ENCODE assay signal across 13 cellular contexts in the genomic region with DNA sequence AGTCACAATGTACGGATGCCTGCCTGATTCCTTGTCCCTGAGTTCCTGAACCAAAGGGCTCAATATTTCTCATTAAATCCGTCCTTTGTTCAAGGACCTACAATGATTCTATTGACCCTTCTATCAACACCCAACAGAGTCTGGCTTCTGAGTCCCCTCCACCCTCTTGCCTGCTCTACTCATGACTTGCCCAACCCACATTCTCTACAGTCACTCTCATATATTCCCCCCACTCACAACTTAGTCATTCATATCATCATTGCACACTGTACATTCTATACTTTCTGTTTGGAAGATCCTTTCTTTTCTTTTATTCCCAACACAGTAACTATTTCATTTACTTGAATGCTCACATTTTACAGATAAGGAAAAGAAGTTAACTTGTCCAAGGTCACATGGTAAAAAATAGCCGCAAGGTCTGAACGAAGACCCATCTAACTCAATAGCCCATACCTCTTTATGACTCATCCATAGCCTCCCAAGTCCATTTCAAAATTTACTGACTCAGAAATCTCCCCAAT. TPM values are rescaled to one million over a fixed set of nuclear protein-coding genes. Genes with fewer than 3 reads are reported as not detected.
DNase-seq lines count a peak whose midpoint lies in the region; ATAC-seq, FAIRE-seq and TF ChIP-seq lines count a peak whose summit lies in the region.
"Had no signal": no experiment of that assay in that cellular context is flagged by ENCODE, and none has a peak within 500 bp of the region (broad histone marks: within the 10 kb centered on the region; RNA-seq: fewer than 3 reads in every experiment).

No MANE protein-coding gene starts in this region.

- H4K8ac ChIP-seq in H9 (replicated peaks; ENCODE audit: insufficient read length, low read depth, low read length), result no peak overlapping the region

- 96% methylated on average over 4 of the region's 4 CpGs for WGBS in GM12878 (ENCODE audit: insufficient coverage, insufficient replicate concordance, low lambda C conversion rate, missing lambda C conversion rate)
- WGBS in tibial nerve, 2 donors, result 42 to 55% methylated on average over 4 of the region's 4 CpGs
- no CpG with 5 or more reads among the region's 4 CpGs for WGBS in H9 (ENCODE audit: extremely low coverage, insufficient read length, low lambda C conversion rate)

- no peak for TF ChIP-seq CTCF in GM12878 (IDR thresholded peaks at IDR 0.05 in 2 of 3, conservative IDR thresholded peaks at IDR 0.05 in 1 of 3; ENCODE audit: control insufficient read depth in 2 of 3, extremely low read depth in 1 of 3, insufficient read depth in 1 of 3, low read depth in 3 of 3, low read length in 3 of 3)
- TF ChIP-seq CTCF in tibial nerve (IDR thresholded peaks at IDR 0.05), result no peak
- no peak for TF ChIP-seq CTCF in uterus (IDR thresholded peaks at IDR 0.05)
- TF ChIP-seq CTCF in H9 (conservative IDR thresholded peaks at IDR 0.05), result no peak
- TF ChIP-seq CTCF in Caco-2 (IDR thresholded peaks at IDR 0.05; ENCODE audit: insufficient read depth in 1 of 2, low read depth in 1 of 2, low read length in 1 of 2, severe bottlenecking in 1 of 2, unreplicated experiment in 1 of 2), result no peak

- H3K9me3 Mint-ChIP-seq in H9, result no peaks in the 10 kb centered on the region; a peak in 1 of 5 replicates
- H3K9me3 Mint-ChIP-seq in Caco-2 (ENCODE audit: unreplicated experiment), result no peaks in the 10 kb centered on the region
- H3K9me3 Mint-ChIP-seq: activated CD4-positive, alpha-beta T cell treated with anti-CD3 and anti-CD28 coated beads, Interleukin-2, amount 10 ng/mL, durations not matched to agents 7 days and 5 days; natural killer cell treated with Interleukin-12 subunit alpha and Interleukin-12 subunit beta and Interleukin-15 and Interleukin-18, amount 100 ng/mL, for 72 hours had no signal

- TF ChIP-seq RAD21 in GM12878 (IDR thresholded peaks at IDR 0.05; ENCODE audit: insufficient read depth, low read depth, low read length), result no peak

- H3K23ac ChIP-seq in H9 (ENCODE audit: insufficient read length, low read depth, low read length), result no peak overlapping the region

- ATAC-seq in GM12878, result no peak
- ATAC-seq: HepG2; natural killer cell treated with Interleukin-12 subunit alpha and Interleukin-12 subunit beta and Interleukin-15 and Interleukin-18, amount 100 ng/mL, for 72 hours had no signal

- peak; percentile 22 for DNase-seq in stimulated activated CD4-positive, alpha-beta T cell treated with anti-CD3 and anti-CD28 coated beads, Interleukin-1b, Interleukin-23, amount 100 ng/mL, for 48 hours
- no peak for DNase-seq in stimulated activated CD4-positive, alpha-beta T cell treated with anti-CD3 and anti-CD28 coated beads, Interleukin-12 subunit alpha, Interleukin-12 subunit beta, amount 100 ng/mL, for 4 hours
- DNase-seq in GM12878 (ENCODE audit: low read depth, low spot score) (no peak), tibial nerve (ENCODE audit: low spot score in 2 of 2) (no peak), uterus (no peak), H9 (no peak), Caco-2 (no peak)
- DNase-seq: activated CD4-positive, alpha-beta T cell treated with anti-CD3 and anti-CD28 coated beads, Interleukin-2, amount 10 ng/mL, durations not matched to agents 7 days and 5 days had no signal

- no peak overlapping the region for H3K4me3 ChIP-seq in GM12878
- H3K4me3 ChIP-seq in tibial nerve, result peak overlapping the region in 3 of 4 donors; percentile 83 to 95 (median 86)
- H3K4me3 ChIP-seq in uterus, result no peak overlapping the region
- H3K4me3 ChIP-seq in Caco-2 (ENCODE audit: low read depth, low read length), result no peak overlapping the region
- H3K4me3 ChIP-seq: BLaER1 treated with 17β-estradiol and CSF1 and Interleukin-3, amounts not matched to agents 10 nM and 100 nM had no signal

- peaks cover 7 to 29% (median 21%) of the 10 kb centered on the region in 3 experiments; a peak in 6 of 7 replicates for H3K36me3 Mint-ChIP-seq in H9 (ENCODE audit: insufficient read depth in 1 of 3, low read depth in 3 of 3)
- peaks cover 29% of the 10 kb centered on the region for H3K36me3 Mint-ChIP-seq in Caco-2 (ENCODE audit: insufficient read depth, unreplicated experiment)

- CTCF ChIA-PET in GM12878 (lab: Yijun Ruan, JAX) (interaction anchor here (2.0 to 2.2 kb wide), 2 partner anchors 10 to 45 kb away, joined by 9 to 10 read pairs; no protein-coding TSS in a partner anchor), Caco-2 (lab: Charles Lee) (no interaction called here)

- no peaks in the 10 kb centered on the region for H3K79me1 ChIP-seq in H9 (ENCODE audit: insufficient read depth, low read depth, low read length, poor library complexity, severe bottlenecking)

- H3K4me1 ChIP-seq in GM12878 (ENCODE audit: control insufficient read depth, insufficient read depth, low read length) (no peaks in the 10 kb centered on the region), tibial nerve (peaks cover 0 to 82% (median 25%) of the 10 kb centered on the region in 4 donors), uterus (peaks cover 0 to 20% of the 10 kb centered on the region in 2 donors), H9 (ENCODE audit: insufficient read depth, low read length) (no peaks in the 10 kb centered on the region), Caco-2 (peaks cover 35% of the 10 kb centered on the region)
- H3K4me1 ChIP-seq: BLaER1 treated with 17β-estradiol and CSF1 and Interleukin-3, amounts not matched to agents 10 nM and 100 nM had no signal

- H3K27me3 Mint-ChIP-seq in H9 (ENCODE audit: low read depth), result no peaks in the 10 kb centered on the region; the same call in 1 of the 2 replicates
- no peaks in the 10 kb centered on the region for H3K27me3 Mint-ChIP-seq in Caco-2 (ENCODE audit: insufficient read depth, unreplicated experiment)
- H3K27me3 Mint-ChIP-seq: activated CD4-positive, alpha-beta T cell treated with anti-CD3 and anti-CD28 coated beads, Interleukin-2, amount 10 ng/mL, durations not matched to agents 7 days and 5 days; natural killer cell treated with Interleukin-12 subunit alpha and Interleukin-12 subunit beta and Interleukin-15 and Interleukin-18, amount 100 ng/mL, for 72 hours had no signal

- no peak overlapping the region for H3K56ac ChIP-seq in H9 (ENCODE audit: insufficient read length, low read depth, low read length)

- TF ChIP-seq POLR2A in GM12878 (IDR thresholded peaks at IDR 0.05; ENCODE audit: low read depth, low read length) (no peak), tibial nerve (IDR thresholded peaks at IDR 0.05) (peak; percentile 23 to 54), uterus (IDR thresholded peaks at IDR 0.05) (no peak)

- intact Hi-C loops in GM12878 (cut with micrococcal nuclease; ENCODE audit: unreplicated experiment), result loop anchor here (5.0 kb wide), 1 partner anchor 45 kb away; no protein-coding TSS in a partner anchor
- intact Hi-C loops in uterus (cut with DNase I; ENCODE audit: low total_unique reads), result no loop called here
- intact Hi-C loops in Caco-2 (cut with micrococcal nuclease; ENCODE audit: unreplicated experiment), result no loop called here

- RAD21 ChIA-PET in GM12878 (lab: Charles Lee; ENCODE audit: unreplicated experiment), result no interaction called here

- H4K20me1 ChIP-seq in GM12878 (ENCODE audit: control insufficient read depth, insufficient read depth), result no peaks in the 10 kb centered on the region
- peaks cover 2% of the 10 kb centered on the region for H4K20me1 ChIP-seq in H9 (ENCODE audit: control insufficient read depth, insufficient read depth, insufficient read length)

- no peak overlapping the region for H3K14ac ChIP-seq in H9 (ENCODE audit: insufficient read depth, low read length)

- no peak overlapping the region for H3K4me3 Mint-ChIP-seq in H9
- no peak overlapping the region for H3K4me3 Mint-ChIP-seq in Caco-2 (ENCODE audit: unreplicated experiment)
- H3K4me3 Mint-ChIP-seq: activated CD4-positive, alpha-beta T cell treated with anti-CD3 and anti-CD28 coated beads, Interleukin-2, amount 10 ng/mL, durations not matched to agents 7 days and 5 days; natural killer cell treated with Interleukin-12 subunit alpha and Interleukin-12 subunit beta and Interleukin-15 and Interleukin-18, amount 100 ng/mL, for 72 hours had no signal

- no peak overlapping the region for H4K5ac ChIP-seq in H9 (ENCODE audit: insufficient read length, low read depth, low read length)

- H2AFZ ChIP-seq in GM12878 (ENCODE audit: control insufficient read depth, low read depth, low read length) (no peak overlapping the region), H9 (ENCODE audit: low read length) (no peak overlapping the region)

- no peak overlapping the region for H2BK20ac ChIP-seq in H9 (ENCODE audit: low read depth, low read length, poor library complexity, severe bottlenecking)

- FAIRE-seq in GM12878 (lab: Jason Lieb, UNC), result no peak
- FAIRE-seq: colon, HepG2 had no signal

- peaks cover 15% of the 10 kb centered on the region for H3K23me2 ChIP-seq in H9 (ENCODE audit: insufficient read length, low read depth, low read length, poor library complexity, severe bottlenecking)

- H2BK12ac ChIP-seq in H9 (ENCODE audit: insufficient read length, low read depth, low read length), result no peak overlapping the region

- no peak overlapping the region for H2BK120ac ChIP-seq in H9 (ENCODE audit: low read depth, low read length, poor library complexity, severe bottlenecking)

- H3K27ac Mint-ChIP-seq in H9 (peak overlapping the region in 1 of 3 experiments; percentile 10; a peak in 2 of 7 replicates), Caco-2 (ENCODE audit: unreplicated experiment) (no peak overlapping the region)
- H3K27ac Mint-ChIP-seq: activated CD4-positive, alpha-beta T cell treated with anti-CD3 and anti-CD28 coated beads, Interleukin-2, amount 10 ng/mL, durations not matched to agents 7 days and 5 days; natural killer cell treated with Interleukin-12 subunit alpha and Interleukin-12 subunit beta and Interleukin-15 and Interleukin-18, amount 100 ng/mL, for 72 hours had no signal

- no peak overlapping the region for H3K4ac ChIP-seq in H9 (ENCODE audit: low read depth, low read length)

- H2AK5ac ChIP-seq in H9 (ENCODE audit: insufficient read length, low read length), result no peak overlapping the region

- H3K27ac ChIP-seq in GM12878 (ENCODE audit: control insufficient read depth, insufficient read depth) (no peak overlapping the region), layer of hippocampus (ENCODE audit: low read depth, low read length) (peak overlapping the region; percentile 73), tibial nerve (peak overlapping the region; percentile 39 to 98 (median 94)), uterus (no peak overlapping the region), H9 (ENCODE audit: insufficient read length, low read depth, low read length) (no peak overlapping the region)
- H3K27ac ChIP-seq: BLaER1 treated with 17β-estradiol and CSF1 and Interleukin-3, amounts not matched to agents 10 nM and 100 nM had no signal

- H4K91ac ChIP-seq in H9 (ENCODE audit: insufficient read length, low read depth, low read length), result no peak overlapping the region

- H2BK15ac ChIP-seq in H9 (ENCODE audit: low read depth, low read length), result no peak overlapping the region

- TF ChIP-seq EP300 in GM12878 (IDR thresholded peaks at IDR 0.05; ENCODE audit: borderline replicate concordance in 1 of 2, control insufficient read depth in 1 of 2, low read depth in 2 of 2, low read length in 2 of 2), result no peak
- TF ChIP-seq EP300 in tibial nerve (IDR thresholded peaks at IDR 0.05), result peak in 1 of 2 donors; percentile 81

- no peak overlapping the region for H3T11ph ChIP-seq in H9 (ENCODE audit: low read length)

- no peaks in the 10 kb centered on the region for H3K9me3 ChIP-seq in GM12878 (replicated peaks; ENCODE audit: control insufficient read depth, insufficient read depth, low read length)
- no peaks in the 10 kb centered on the region for H3K9me3 ChIP-seq in tibial nerve
- no peaks in the 10 kb centered on the region for H3K9me3 ChIP-seq in uterus
- no peaks in the 10 kb centered on the region for H3K9me3 ChIP-seq in H9 (ENCODE audit: control insufficient read depth, low read depth, low read length)
- H3K9me3 ChIP-seq in Caco-2, result no peaks in the 10 kb centered on the region

- H3K4me2 ChIP-seq in GM12878 (ENCODE audit: control insufficient read depth, insufficient read depth) (0 out of 2 replicates have a peak overlapping the region, but pooled peaks have one; percentile 27), H9 (ENCODE audit: insufficient read depth, insufficient read length, low read length) (no peak overlapping the region)
- H3K4me2 ChIP-seq: BLaER1 treated with 17β-estradiol and CSF1 and Interleukin-3, amounts not matched to agents 10 nM and 100 nM had no signal

- BruUV-seq in GM12878 (replicated peaks; lab: Mats Ljungman, UMichigan) (no TSS peak), Caco-2 (replicated peaks; lab: Mats Ljungman, UMichigan) (no TSS peak)

- H2BK5ac ChIP-seq in H9 (ENCODE audit: insufficient read length, low read length), result no peak overlapping the region

- H3K9ac ChIP-seq in GM12878 (ENCODE audit: control insufficient read depth, insufficient read depth, low read length), result no peak overlapping the region
- no peak overlapping the region for H3K9ac ChIP-seq in H9 (ENCODE audit: extremely low read depth, insufficient read length, low read length)
- H3K9ac ChIP-seq: BLaER1 treated with 17β-estradiol and CSF1 and Interleukin-3, amounts not matched to agents 10 nM and 100 nM had no signal

- H3K36me3 ChIP-seq in GM12878 (ENCODE audit: control insufficient read depth in 2 of 2, insufficient read depth in 2 of 2, low read length in 1 of 2), result 0 out of 4 replicates have a peak, but pooled peaks cover 0 to 4% of the 10 kb centered on the region in 2 experiments
- H3K36me3 ChIP-seq in tibial nerve, result peaks cover 0 to 12% (median 0%) of the 10 kb centered on the region in 3 donors
- H3K36me3 ChIP-seq in uterus, result no peaks in the 10 kb centered on the region
- H3K36me3 ChIP-seq in Caco-2 (ENCODE audit: control insufficient read depth, insufficient read depth, low read length), result no peaks in the 10 kb centered on the region
- H3K36me3 ChIP-seq: BLaER1 treated with 17β-estradiol and CSF1 and Interleukin-3, amounts not matched to agents 10 nM and 100 nM had no signal

- H3K4me1 Mint-ChIP-seq in H9 (peaks cover 22 to 42% of the 10 kb centered on the region in 2 experiments), Caco-2 (ENCODE audit: low read depth, unreplicated experiment) (peaks cover 32% of the 10 kb centered on the region)

- peaks cover 30% of the 10 kb centered on the region for H3K79me2 ChIP-seq in GM12878 (ENCODE audit: control insufficient read depth, insufficient read depth, low read length)
- peaks cover 4% of the 10 kb centered on the region for H3K79me2 ChIP-seq in H9 (ENCODE audit: insufficient read depth, low read length)

- in situ Hi-C loops in GM12878 (cut with MboI), result no loop called here

- SMC1A ChIA-PET in GM12878 (lab: Charles Lee; ENCODE audit: uncharacterized antibody, unreplicated experiment), result interaction anchor here (2.2 to 8.5 kb wide), 2 partner anchors 10 to 45 kb away, joined by 6 to 73 read pairs; no protein-coding TSS in a partner anchor

- no peak overlapping the region for H3K18ac ChIP-seq in H9 (ENCODE audit: insufficient read length, low read depth, low read length)

- POLR2A ChIA-PET in GM12878 (lab: Charles Lee), result no interaction called here
- POLR2A ChIA-PET in Caco-2 (lab: Charles Lee), result no interaction called here

- H3K27me3 ChIP-seq in GM12878 (replicated peaks in 1 of 2; ENCODE audit: control insufficient read depth in 2 of 2, insufficient read depth in 2 of 2, low read length in 1 of 2), result no peaks in the 10 kb centered on the region
- H3K27me3 ChIP-seq in layer of hippocampus (ENCODE audit: control insufficient read depth, insufficient read depth, low read length), result no peaks in the 10 kb centered on the region
- no peaks in the 10 kb centered on the region for H3K27me3 ChIP-seq in tibial nerve
- no peaks in the 10 kb centered on the region for H3K27me3 ChIP-seq in uterus
- H3K27me3 ChIP-seq in H9 (ENCODE audit: insufficient read depth, low read length), result no peaks in the 10 kb centered on the region
- H3K27me3 ChIP-seq in Caco-2 (replicated peaks; ENCODE audit: control insufficient read depth, insufficient read depth, low read length), result no peaks in the 10 kb centered on the region

RNA-seq across cellular contexts. Expression of gene OTUD7B, which starts 3.6 kb away (rescaled TPM):
- total RNA-seq in GM12878 (2013; cell fraction: nucleolus; rRNA removed), result 24.1 and 24.8 TPM in 2 replicates
- total RNA-seq in GM12878 (2014; rRNA removed) (8.4 and 8.7 TPM in 2 replicates), GM12878 (2014; rRNA removed; fragmentation: Illumina TruSeq; extraction: Trizol) (9.2 and 9.9 TPM in 2 replicates), GM12878 (2021) (20.7 and 24.9 TPM in 2 replicates), tibial nerve (10 to 100 TPM; 54.3 to 84.6 (median 80.1) TPM), uterus (10 to 100 TPM in 3 of 4 donors, 1 to 10 TPM in 1; 9.7 to 44.9 (median 28.8) TPM), H9 (2021) (22.5 and 23.5 TPM in 2 replicates), Caco-2 (2022) (18.3 and 19.6 TPM in 2 replicates)
- polyA plus RNA-seq in GM12878 (2011; ENCODE audit: low read depth), result 2.8 TPM
- polyA plus RNA-seq in GM12878 (2011; rRNA removed) (4.3 and 7.4 TPM in 2 replicates), GM12878 (2014; fragmentation: Illumina TruSeq; extraction: Trizol) (8.2 and 10.7 TPM in 2 replicates), GM12878 (2014; fragmentation: Nextera tagmentation; extraction: Ambion mirVana) (1 to 10 TPM; 1.7 to 1.8 TPM), GM12878 (2014; rRNA removed) (5.8 and 5.9 TPM in 2 replicates), GM12878 (2016; fragmentation: Nextera tagmentation; extraction: Ambion mirVana) (1 to 10 TPM; 1.7 to 2.3 TPM)
- polyA plus RNA-seq in GM12878 (2011; cell fraction: cytosol; rRNA removed), result 4.5 and 6.7 TPM in 2 replicates
- polyA plus RNA-seq in GM12878 (2011; cell fraction: nucleus; rRNA removed), result 4.3 and 5.6 TPM in 2 replicates
- 3.8 and 5.9 TPM in 2 replicates for polyA plus RNA-seq in GM12878 (2012)
- 11.5 and 17.3 TPM in 2 replicates for polyA minus RNA-seq in GM12878 (2011; rRNA and poly(A)+ RNA removed)
- polyA minus RNA-seq in GM12878 (2011; cell fraction: cytosol; rRNA and poly(A)+ RNA removed), result 2.8 and 4.4 TPM in 2 replicates
- 3.5 and 6.0 TPM in 2 replicates for polyA minus RNA-seq in GM12878 (2011; cell fraction: nucleus; rRNA and poly(A)+ RNA removed)

Comparison
In these comparisons a context has a peak if more than half of its experiments do, and no peak if none do; other contexts are left out.
1. H3K27ac ChIP-seq: peak in layer of hippocampus (single experiment) and tibial nerve (4 of 4); none in GM12878 (single experiment), uterus (0 of 2) and H9 (single experiment).
2. H3K4me3 ChIP-seq: peak in tibial nerve (3 of 4); none in GM12878 (single experiment), uterus (0 of 2) and Caco-2 (single experiment).
3. POLR2A ChIP-seq: peak in tibial nerve (2 of 2); none in GM12878 (single experiment) and uterus (0 of 2).